12 cellular contexts compared by ENCODE assay signal in the genomic region with DNA sequence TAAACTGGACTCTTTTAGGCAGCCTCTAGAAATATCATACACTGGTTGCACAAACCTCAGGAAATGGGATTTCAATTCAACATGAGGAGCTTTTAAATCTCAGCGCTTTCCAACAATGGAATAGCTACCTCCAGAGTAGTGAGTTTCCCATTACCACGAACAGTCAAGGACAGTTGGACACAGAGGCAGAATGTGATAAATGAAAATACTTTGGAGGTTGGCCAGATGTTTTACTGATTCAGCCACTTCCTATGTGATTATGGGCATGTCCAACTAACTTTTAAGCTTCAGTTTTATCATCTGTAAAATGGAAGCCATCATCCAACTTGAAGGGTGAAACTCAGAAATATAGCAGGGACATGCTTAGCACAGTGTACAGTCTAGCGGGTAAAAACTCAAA. TPM values are rescaled to one million over a fixed set of nuclear protein-coding genes. Genes with fewer than 3 reads are reported as not detected.
A peak's percentile ranks its signal among the peaks of the same experiment; 100 is the strongest.
DNase-seq lines count a peak whose midpoint lies in the region; ATAC-seq and TF ChIP-seq lines count a peak whose summit lies in the region.
"Had no signal": no experiment of that assay in that cellular context is flagged by ENCODE, and none has a peak within 500 bp of the region (broad histone marks: within the 10 kb centered on the region; RNA-seq: fewer than 3 reads in every experiment).

No MANE protein-coding gene starts in this region.

- H3K79me2 ChIP-seq in PC-3 (ENCODE audit: low read length) (peaks cover 78% of the 10 kb centered on the region), osteoblast (ENCODE audit: insufficient read depth, low read length) (peaks cover 70% of the 10 kb centered on the region)

- H3K4me3 Mint-ChIP-seq in activated CD4-positive, alpha-beta T cell treated with anti-CD3 and anti-CD28 coated beads, Interleukin-2, amount 10 ng/mL, durations not matched to agents 7 days and 5 days: peak overlapping the region; percentile 82

- H3K27me3 Mint-ChIP-seq in activated CD4-positive, alpha-beta T cell treated with anti-CD3 and anti-CD28 coated beads, Interleukin-2, amount 10 ng/mL, durations not matched to agents 7 days and 5 days: no peaks in the 10 kb centered on the region

- H3K4me1 ChIP-seq in PC-3 (ENCODE audit: insufficient read depth, low read length) (peaks cover 18% of the 10 kb centered on the region), osteoblast (ENCODE audit: insufficient read depth, low read length) (peaks cover 16% of the 10 kb centered on the region)
- peaks cover 5% of the 10 kb centered on the region for H3K4me1 ChIP-seq in effector memory CD4-positive, alpha-beta T cell (ENCODE audit: control insufficient read depth, insufficient read depth, low read length, poor library complexity, severe bottlenecking)

- DNase-seq in activated CD4-positive, alpha-beta T cell treated with anti-CD3 and anti-CD28 coated beads, Interleukin-2, amount 10 ng/mL, durations not matched to agents 7 days and 5 days: no peak
- no peak for DNase-seq in activated CD4-positive, alpha-beta T cell treated with anti-CD3 and anti-CD28 coated beads for 4 hours
- peak; percentile 2 for DNase-seq in PC-3
- no peak for DNase-seq in effector memory CD4-positive, alpha-beta T cell
- no peak for DNase-seq in osteoblast (ENCODE audit: insufficient read length, low spot score, missing footprints)
- DNase-seq in NCI-H1105 (lab: John Stamatoyannopoulos, UW): no peak
- DNase-seq in NK-92 treated with Interleukin-12 subunit alpha and Interleukin-12 subunit beta, amount 100 ng/mL, for 24 hours (lab: John Stamatoyannopoulos, UW): no peak
- DNase-seq in hypothalamus (lab: John Stamatoyannopoulos, UW): no peak
- DNase-seq: amniotic stem cell; NCI-H2081; Peyer's patch; stimulated activated naive CD4-positive, alpha-beta T cell treated with Interleukin-2 at 50 U/mL for 16 hours had no signal

- H3K9ac ChIP-seq in PC-3 (ENCODE audit: low read length): no peak overlapping the region

- H3K27ac Mint-ChIP-seq in activated CD4-positive, alpha-beta T cell treated with anti-CD3 and anti-CD28 coated beads, Interleukin-2, amount 10 ng/mL, durations not matched to agents 7 days and 5 days: peak overlapping the region; percentile 98

- no peak overlapping the region for H2AFZ ChIP-seq in PC-3 (ENCODE audit: low read length)
- no peak overlapping the region for H2AFZ ChIP-seq in osteoblast (ENCODE audit: low read length)

- CTCF ChIA-PET in activated CD4-positive, alpha-beta T cell treated with anti-CD3 and anti-CD28 coated beads, Interleukin-2, amount 10 ng/mL, durations not matched to agents 7 days and 5 days (lab: Charles Lee): interaction anchor here (0.8 kb wide), 1 partner anchor 109 kb away, joined by 5 read pairs; no protein-coding TSS in a partner anchor
- CTCF ChIA-PET in PC-3 (lab: Charles Lee): no interaction called here

- H4K20me1 ChIP-seq in PC-3 (ENCODE audit: low read length) (peaks cover 6% of the 10 kb centered on the region; the same call in 1 of the 2 replicates), osteoblast (ENCODE audit: insufficient read depth, low read length) (no peaks in the 10 kb centered on the region)

- no peaks in the 10 kb centered on the region for H3K9me3 Mint-ChIP-seq in activated CD4-positive, alpha-beta T cell treated with anti-CD3 and anti-CD28 coated beads, Interleukin-2, amount 10 ng/mL, durations not matched to agents 7 days and 5 days

- intact Hi-C loops in PC-3 (cut with micrococcal nuclease): no loop called here

- no peaks in the 10 kb centered on the region for H3K9me3 ChIP-seq in PC-3 (ENCODE audit: low read length)
- no peaks in the 10 kb centered on the region for H3K9me3 ChIP-seq in effector memory CD4-positive, alpha-beta T cell (ENCODE audit: control insufficient read depth, low read length)
- H3K9me3 ChIP-seq in osteoblast (ENCODE audit: low read depth, low read length): no peaks in the 10 kb centered on the region
- H3K9me3 ChIP-seq: Peyer's patch had no signal

- H3F3A ChIP-seq in PC-3 (ENCODE audit: low read length, unreplicated experiment): no peaks in the 10 kb centered on the region

- peak overlapping the region; percentile 98 for H3K4me2 ChIP-seq in PC-3 (ENCODE audit: low read length)
- H3K4me2 ChIP-seq in osteoblast (ENCODE audit: insufficient read depth, low read length): peak overlapping the region; percentile 91

- H3K9me2 ChIP-seq in PC-3 (replicated peaks; ENCODE audit: low read length): no peaks in the 10 kb centered on the region

- H3K4me3 ChIP-seq in PC-3 (ENCODE audit: low read length) (peak overlapping the region; percentile 21; the same call in 1 of the 2 replicates), osteoblast (ENCODE audit: insufficient read depth, low read length) (no peak overlapping the region)
- H3K4me3 ChIP-seq in effector memory CD4-positive, alpha-beta T cell (ENCODE audit: insufficient read depth, low read depth, low read length, poor library complexity, severe bottlenecking): no peak overlapping the region

- no TSS peak for BruUV-seq in PC-3 (replicated peaks; lab: Mats Ljungman, UMichigan)

- TF ChIP-seq CTCF in PC-3 (conservative IDR thresholded peaks at IDR 0.05; ENCODE audit: low read depth, low read length): no peak
- TF ChIP-seq CTCF in osteoblast (IDR thresholded peaks at IDR 0.05; ENCODE audit: extremely low read depth, low read depth, low read length): no peak

- no peak overlapping the region for H3K27ac ChIP-seq in PC-3 (ENCODE audit: low read length)
- peak overlapping the region; percentile 2 for H3K27ac ChIP-seq in effector memory CD4-positive, alpha-beta T cell (ENCODE audit: insufficient read depth, low read length, poor library complexity, severe bottlenecking)
- H3K27ac ChIP-seq in osteoblast (ENCODE audit: low read depth, low read length): no peak overlapping the region
- H3K27ac ChIP-seq: Peyer's patch had no signal

- peaks cover 18% of the 10 kb centered on the region; the same call in 1 of the 2 replicates for H3K36me3 ChIP-seq in PC-3 (ENCODE audit: low read depth, low read length)
- peaks cover 12% of the 10 kb centered on the region for H3K36me3 ChIP-seq in effector memory CD4-positive, alpha-beta T cell (ENCODE audit: control insufficient read depth, insufficient read depth, low read length)
- H3K36me3 ChIP-seq in osteoblast (ENCODE audit: insufficient read depth, low read length): peaks cover 22% of the 10 kb centered on the region

- no peak for ATAC-seq in PC-3

- H3K36me3 Mint-ChIP-seq in activated CD4-positive, alpha-beta T cell treated with anti-CD3 and anti-CD28 coated beads, Interleukin-2, amount 10 ng/mL, durations not matched to agents 7 days and 5 days (ENCODE audit: low read depth): peaks cover 31% of the 10 kb centered on the region

- POLR2A ChIA-PET in activated CD4-positive, alpha-beta T cell treated with anti-CD3 and anti-CD28 coated beads, Interleukin-2, amount 10 ng/mL, durations not matched to agents 7 days and 5 days (lab: Charles Lee): no interaction called here
- POLR2A ChIA-PET in PC-3 (lab: Charles Lee; ENCODE audit: unreplicated experiment): no interaction called here

- H3K4me1 Mint-ChIP-seq in activated CD4-positive, alpha-beta T cell treated with anti-CD3 and anti-CD28 coated beads, Interleukin-2, amount 10 ng/mL, durations not matched to agents 7 days and 5 days: peaks cover 61% of the 10 kb centered on the region

- H3K27me3 ChIP-seq in PC-3 (ENCODE audit: low read length) (no peaks in the 10 kb centered on the region), osteoblast (ENCODE audit: insufficient read depth, low read length) (no peaks in the 10 kb centered on the region)
- no peaks in the 10 kb centered on the region for H3K27me3 ChIP-seq in effector memory CD4-positive, alpha-beta T cell (replicated peaks; ENCODE audit: control insufficient read depth, insufficient read depth, low read length, poor library complexity, severe bottlenecking)
- H3K27me3 ChIP-seq: Peyer's patch had no signal

RNA-seq across cellular contexts. Expression of a gene that starts 2.1 kb away (rescaled TPM):
- total RNA-seq in activated CD4-positive, alpha-beta T cell treated with anti-CD3 and anti-CD28 coated beads, Interleukin-2, amount 10 ng/mL, durations not matched to agents 7 days and 5 days: 10 to 100 TPM; 70.9 to 83.3 TPM
- total RNA-seq in PC-3 (2014; rRNA removed) (25.0 and 30.5 TPM in 2 replicates), osteoblast (36.9 and 41.0 TPM in 2 replicates)

RNA-seq across cellular contexts. Expression of a gene that starts 51.6 kb away (rescaled TPM):
- 10 to 100 TPM; 35.3 to 50.9 TPM for total RNA-seq in activated CD4-positive, alpha-beta T cell treated with anti-CD3 and anti-CD28 coated beads, Interleukin-2, amount 10 ng/mL, durations not matched to agents 7 days and 5 days
- total RNA-seq in PC-3 (2014; rRNA removed) (19.1 and 23.4 TPM in 2 replicates), osteoblast (32.6 and 34.2 TPM in 2 replicates)
